18 cellular contexts compared by ENCODE assay signal in the genomic region with DNA sequence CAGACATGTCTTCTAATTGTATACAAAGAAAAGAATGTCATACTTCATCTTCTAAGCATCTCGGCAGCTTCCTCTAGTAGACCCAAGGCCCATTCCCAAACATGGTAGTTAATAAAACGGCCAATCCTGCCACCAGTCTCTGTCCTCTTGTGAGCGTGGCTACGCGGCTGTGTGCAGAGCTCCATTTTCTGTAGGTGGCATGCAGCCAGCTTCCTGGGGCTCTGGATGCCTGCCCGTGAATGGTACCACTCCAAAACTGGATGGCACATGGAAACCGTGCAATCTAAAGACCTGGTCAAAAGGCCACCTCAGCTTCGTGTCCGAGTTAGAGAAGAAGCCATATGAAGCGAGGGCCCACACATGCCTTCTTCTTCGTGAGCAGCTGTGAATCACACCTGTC.
A peak's percentile ranks its signal among the peaks of the same experiment; 100 is the strongest.
DNase-seq lines count a peak whose midpoint lies in the region; ATAC-seq and TF ChIP-seq lines count a peak whose summit lies in the region.
"Had no signal": no experiment of that assay in that cellular context is flagged by ENCODE, and none has a peak within 500 bp of the region (broad histone marks: within the 10 kb centered on the region; RNA-seq: fewer than 3 reads in every experiment).

No MANE protein-coding gene starts in this region.

- peaks cover 0 to 10% (median 0%) of the 10 kb centered on the region in 3 donors for H3K4me1 Mint-ChIP-seq in T-cell
- H3K4me1 Mint-ChIP-seq: activated B cell treated with CpG ODN at 0.5 μM for 24 hours; naive B cell; stimulated activated memory B cell treated with anti-CD40 and anti-IgM and Interleukin-4, amounts not matched to agents 10 μg/mL and 1 μg/mL and 100 μg/mL, for 72 hours had no signal

- H3K4me2 ChIP-seq in smooth muscle cell: no peak overlapping the region

- H3K4me3 ChIP-seq in smooth muscle cell: no peak overlapping the region
- H3K4me3 ChIP-seq: BLaER1 treated with 17β-estradiol and CSF1 and Interleukin-3, amounts not matched to agents 10 nM and 100 nM; upper lobe of left lung had no signal

- H3K27ac ChIP-seq in smooth muscle cell (ENCODE audit: low read depth): peak overlapping the region; percentile 69
- H3K27ac ChIP-seq: BLaER1 treated with 17β-estradiol and CSF1 and Interleukin-3, amounts not matched to agents 10 nM and 100 nM; RWPE1; upper lobe of left lung had no signal

- peaks cover 97% of the 10 kb centered on the region for H3K79me2 ChIP-seq in smooth muscle cell (ENCODE audit: low read depth)

- TF ChIP-seq CTCF in smooth muscle cell (IDR thresholded peaks at IDR 0.05; ENCODE audit: borderline replicate concordance, insufficient read depth, poor library complexity, severe bottlenecking): no peak

- H3K4me3 Mint-ChIP-seq in T-cell: no peak overlapping the region
- H3K4me3 Mint-ChIP-seq: activated B cell treated with CpG ODN at 0.5 μM for 24 hours; HFFc6; naive B cell; stimulated activated memory B cell treated with anti-CD40 and anti-IgM and Interleukin-4, amounts not matched to agents 10 μg/mL and 1 μg/mL and 100 μg/mL, for 72 hours had no signal

- peaks cover 15% of the 10 kb centered on the region for H4K20me1 ChIP-seq in smooth muscle cell (ENCODE audit: low read depth)

- H3F3A ChIP-seq in smooth muscle cell (ENCODE audit: low read depth): peaks cover 8% of the 10 kb centered on the region

- POLR2A ChIA-PET in T-cell (lab: Charles Lee): no interaction called here

- H3K27ac Mint-ChIP-seq in T-cell: no peak overlapping the region
- H3K27ac Mint-ChIP-seq: activated B cell treated with CpG ODN at 0.5 μM for 24 hours; HFFc6; naive B cell; stimulated activated memory B cell treated with anti-CD40 and anti-IgM and Interleukin-4, amounts not matched to agents 10 μg/mL and 1 μg/mL and 100 μg/mL, for 72 hours had no signal

- peaks cover 2 to 8% of the 10 kb centered on the region in 2 donors for H3K27me3 Mint-ChIP-seq in T-cell
- H3K27me3 Mint-ChIP-seq: activated B cell treated with CpG ODN at 0.5 μM for 24 hours; stimulated activated memory B cell treated with anti-CD40 and anti-IgM and Interleukin-4, amounts not matched to agents 10 μg/mL and 1 μg/mL and 100 μg/mL, for 72 hours had no signal

- CTCF ChIA-PET in T-cell (lab: Charles Lee): no interaction called here

- no peaks in the 10 kb centered on the region for H3K9me3 Mint-ChIP-seq in T-cell
- H3K9me3 Mint-ChIP-seq: activated B cell treated with CpG ODN at 0.5 μM for 24 hours, naive B cell had no signal

- peaks cover 15% of the 10 kb centered on the region for H3K4me1 ChIP-seq in smooth muscle cell (ENCODE audit: low read depth)

- no peaks in the 10 kb centered on the region for H3K27me3 ChIP-seq in smooth muscle cell (ENCODE audit: low read depth)
- H3K27me3 ChIP-seq: BLaER1 treated with 17β-estradiol and CSF1 and Interleukin-3, amounts not matched to agents 10 nM and 100 nM; upper lobe of left lung had no signal

- no peak overlapping the region for H2AFZ ChIP-seq in smooth muscle cell (ENCODE audit: low read depth)

- DNase-seq in NCI-H1092 treated with DMSO at 0.1 percent for 48 hours (lab: John Stamatoyannopoulos, UW) (peak; percentile 97), NCI-H2171 (lab: John Stamatoyannopoulos, UW) (peak; percentile 13), cerebellum (ENCODE audit: low spot score) (peak; percentile 56), smooth muscle cell (lab: John Stamatoyannopoulos, UW; ENCODE audit: unreplicated experiment) (no peak), T-cell (no peak), hepatic stellate cell (ENCODE audit: low spot score) (no peak)
- no peak for DNase-seq in activated CD8-positive, alpha-beta memory T cell treated with anti-CD3 and anti-CD28 coated beads, Interleukin-2, amount 50 U/mL, for 4 hours
- DNase-seq: activated B cell treated with CpG ODN at 0.5 μM for 24 hours; central memory CD4-positive, alpha-beta T cell; DND-41; HFFc6; naive B cell; T-helper 2 cell; upper lobe of left lung had no signal

- ATAC-seq in T-cell (replicated peaks in 1 of 4): no peak
- ATAC-seq: left lobe of liver; stimulated activated memory B cell treated with anti-CD40 and anti-IgM and Interleukin-4, amounts not matched to agents 10 μg/mL and 1 μg/mL and 100 μg/mL, for 72 hours had no signal

- 92% methylated on average over 11 of the region's 11 CpGs for WGBS in smooth muscle cell (ENCODE audit: low lambda C conversion rate)

- H3K36me3 Mint-ChIP-seq in T-cell: no peaks in the 10 kb centered on the region
- H3K36me3 Mint-ChIP-seq: naive B cell; stimulated activated memory B cell treated with anti-CD40 and anti-IgM and Interleukin-4, amounts not matched to agents 10 μg/mL and 1 μg/mL and 100 μg/mL, for 72 hours had no signal

- H3K36me3 ChIP-seq in smooth muscle cell (ENCODE audit: low read depth): no peaks in the 10 kb centered on the region

- H3K9me3 ChIP-seq in smooth muscle cell (replicated peaks; ENCODE audit: low read depth): no peaks in the 10 kb centered on the region
- H3K9me3 ChIP-seq: upper lobe of left lung had no signal

- no peak overlapping the region for H3K9ac ChIP-seq in smooth muscle cell (ENCODE audit: low read depth)
- H3K9ac ChIP-seq: BLaER1 treated with 17β-estradiol and CSF1 and Interleukin-3, amounts not matched to agents 10 nM and 100 nM had no signal

Comparison
In these comparisons a context has a peak if more than half of its experiments do, and no peak if none do; other contexts are left out.
1. DNase-seq: peak in NCI-H1092 treated with DMSO at 0.1 percent for 48 hours (single experiment), NCI-H2171 (single experiment) and cerebellum (single experiment); none in smooth muscle cell (single experiment), activated CD8-positive, alpha-beta memory T cell treated with anti-CD3 and anti-CD28 coated beads, Interleukin-2, amount 50 U/mL, for 4 hours (single experiment), T-cell (0 of 34) and hepatic stellate cell (single experiment).